ENCODE assay signal across 1 cellular context in genomic region chr15:68053701-68053996, GRCh38.
TF ChIP-seq lines count a peak whose summit lies in the region.

No MANE protein-coding gene starts in this region.

TF ChIP-seq in HepG2, 621 proteins besides CTCF, POLR2A, EP300 and RAD21 (continued from another document):
- TF ChIP-seq HNF4G (IDR thresholded peaks at IDR 0.05; ENCODE audit: borderline replicate concordance, low read depth, low read length), result no peak
- no peak for TF ChIP-seq HNF4G (CRISPR knock-in tag; IDR thresholded peaks at IDR 0.05; ENCODE audit: borderline replicate concordance, low read depth)
- no peak for TF ChIP-seq GABPA (IDR thresholded peaks at IDR 0.05; ENCODE audit: low read depth, low read length)
- peak; percentile 20; the same call in 1 of the 2 replicates for TF ChIP-seq GABPA (CRISPR knock-in tag; IDR thresholded peaks at IDR 0.05; ENCODE audit: low read depth)
TF ChIP-seq in HepG2: peak in this region for 6.
